ENCODE assay signal across 1 cellular context in the genomic region with DNA sequence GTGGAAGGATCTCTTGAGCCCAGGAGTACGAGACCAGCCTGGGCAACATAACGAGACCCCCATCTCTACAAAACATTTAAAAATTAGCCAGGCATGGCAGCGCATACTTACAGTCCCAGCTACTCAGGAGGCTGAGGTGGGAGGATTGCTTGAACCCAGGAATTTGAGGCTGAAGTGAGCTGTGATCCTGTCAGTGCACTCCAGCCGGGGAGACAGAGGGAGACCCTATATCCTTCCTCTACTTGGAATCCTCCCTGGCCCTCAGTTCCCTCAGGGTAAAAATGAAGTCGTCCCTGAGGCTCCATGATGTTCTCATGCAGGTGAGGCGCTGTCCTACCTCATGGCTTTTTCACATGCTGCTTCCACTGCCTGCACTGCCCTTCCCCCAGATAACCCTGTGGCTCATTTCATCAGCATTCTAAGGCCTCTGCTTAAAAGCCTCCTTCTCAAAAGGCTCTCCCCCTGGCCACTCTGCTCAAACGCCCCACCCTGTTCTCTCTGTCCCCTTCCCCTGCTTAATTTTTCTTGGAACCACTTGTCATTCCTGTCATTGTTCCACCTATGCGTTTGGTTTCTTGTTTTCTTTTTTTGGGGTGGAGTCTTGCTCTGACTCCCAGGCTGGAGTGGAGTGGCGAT.
TF ChIP-seq lines count a peak whose summit lies in the region.

No MANE protein-coding gene starts in this region.

TF ChIP-seq in SK-N-SH, 30 proteins besides CTCF, POLR2A, EP300 and RAD21:
- TF ChIP-seq MXI1 (IDR thresholded peaks at IDR 0.05; ENCODE audit: low read depth, low read length), result no peak
